In the genomic region with DNA sequence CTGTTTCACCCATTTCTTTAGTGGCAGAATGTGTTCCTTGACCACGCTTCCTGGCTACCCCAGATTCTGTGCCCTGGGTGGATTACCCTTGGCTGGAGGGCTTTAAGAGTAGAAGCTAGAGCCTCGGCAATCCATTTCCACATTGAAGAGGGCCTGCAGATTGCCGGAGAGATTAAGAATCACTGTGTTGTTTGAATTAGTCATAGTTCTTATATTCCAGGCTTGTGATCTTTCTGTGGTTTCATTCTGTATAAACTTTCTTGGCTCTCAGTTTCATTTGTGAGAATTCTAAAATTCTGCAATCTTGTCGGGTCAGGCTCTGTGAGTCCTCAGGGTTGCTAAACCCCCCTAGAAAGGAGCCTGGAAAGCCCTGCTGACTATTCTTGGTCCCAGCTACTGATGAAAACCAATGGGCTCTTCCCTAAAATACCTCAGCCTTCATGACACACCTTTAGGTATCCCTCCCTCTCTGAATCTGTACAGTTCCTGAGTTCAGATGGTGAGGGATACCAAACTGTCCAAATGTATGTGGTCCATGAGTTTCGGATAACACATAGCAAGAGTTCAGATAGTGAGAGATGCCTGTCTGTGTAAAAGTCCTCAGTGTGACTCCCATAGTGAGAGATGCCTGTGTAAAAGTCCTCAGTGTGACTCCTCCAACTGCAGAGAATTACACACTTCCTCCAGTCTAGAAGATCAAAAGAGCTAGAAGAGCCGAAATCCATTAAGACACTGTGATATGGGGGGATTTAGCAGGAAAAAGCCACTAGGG, we compare ENCODE assay signal across 10 cellular contexts. TPM values are rescaled to one million over a fixed set of nuclear protein-coding genes. Genes with fewer than 3 reads are reported as not detected.
DNase-seq lines count a peak whose midpoint lies in the region; ATAC-seq, FAIRE-seq and TF ChIP-seq lines count a peak whose summit lies in the region.
"Had no signal": no experiment of that assay in that cellular context is flagged by ENCODE, and none has a peak within 500 bp of the region (broad histone marks: within the 10 kb centered on the region; RNA-seq: fewer than 3 reads in every experiment).

No MANE protein-coding gene starts in this region.

- no peak for ATAC-seq in WTC11

- peak overlapping the region; percentile 17 for H3K4me3 ChIP-seq in astrocyte (ENCODE audit: insufficient read depth, low read depth, low read length)

- peaks cover 7% of the 10 kb centered on the region for H3K4me1 ChIP-seq in astrocyte (ENCODE audit: insufficient read depth, low read length)

- no peaks in the 10 kb centered on the region for H3K27me3 ChIP-seq in astrocyte (ENCODE audit: insufficient read depth, low read length)

- H3K27ac Mint-ChIP-seq in HFFc6, result peak overlapping the region; percentile 93
- H3K27ac Mint-ChIP-seq in astrocyte (ENCODE audit: unreplicated experiment), result no peak overlapping the region
- H3K27ac Mint-ChIP-seq in WTC11, result no peak overlapping the region

- no peak for TF ChIP-seq CTCF in HFFc6 (IDR thresholded peaks at IDR 0.05)
- TF ChIP-seq CTCF in astrocyte (IDR thresholded peaks at IDR 0.05; ENCODE audit: insufficient read depth, low read depth, low read length), result no peak
- no peak for TF ChIP-seq CTCF in WTC11 (IDR thresholded peaks at IDR 0.05)

- H3K4me3 Mint-ChIP-seq in HFFc6 (peak overlapping the region; percentile 78), astrocyte (ENCODE audit: unreplicated experiment) (no peak overlapping the region), WTC11 (no peak overlapping the region)

- peak overlapping the region; percentile 80 for H3K4me2 ChIP-seq in astrocyte (ENCODE audit: low read length)

- no peaks in the 10 kb centered on the region for H3K36me3 ChIP-seq in astrocyte (ENCODE audit: insufficient read depth, low read length)

- no peaks in the 10 kb centered on the region for H3K9me3 ChIP-seq in astrocyte (ENCODE audit: insufficient read depth, low read depth, low read length)

- H3K27me3 Mint-ChIP-seq in HFFc6 (ENCODE audit: insufficient read depth) (no peaks in the 10 kb centered on the region; the same call in 1 of the 2 replicates), astrocyte (ENCODE audit: low read depth, unreplicated experiment) (no peaks in the 10 kb centered on the region), WTC11 (ENCODE audit: low read depth) (no peaks in the 10 kb centered on the region)

- peak; percentile 81 for FAIRE-seq in astrocyte (lab: Jason Lieb, UNC)

- CTCF ChIA-PET in WTC11 (lab: Charles Lee), result no interaction called here

- no peak overlapping the region for H2AFZ ChIP-seq in astrocyte (ENCODE audit: low read depth, low read length)

- no peaks in the 10 kb centered on the region for H3K79me2 ChIP-seq in astrocyte (ENCODE audit: insufficient read depth, low read length)

- peak overlapping the region; percentile 51 for H3K9ac ChIP-seq in astrocyte (ENCODE audit: low read length)

- H3K4me1 Mint-ChIP-seq in HFFc6 (ENCODE audit: low read depth), result peaks cover 55% of the 10 kb centered on the region
- peaks cover 2% of the 10 kb centered on the region for H3K4me1 Mint-ChIP-seq in astrocyte (ENCODE audit: low read depth, unreplicated experiment)
- peaks cover 3% of the 10 kb centered on the region; the same call in 1 of the 2 replicates for H3K4me1 Mint-ChIP-seq in WTC11

- no peaks in the 10 kb centered on the region for H3K9me3 Mint-ChIP-seq in HFFc6
- no peaks in the 10 kb centered on the region for H3K9me3 Mint-ChIP-seq in astrocyte (ENCODE audit: unreplicated experiment)
- no peaks in the 10 kb centered on the region for H3K9me3 Mint-ChIP-seq in WTC11

- H3K27ac ChIP-seq in astrocyte (ENCODE audit: low read depth, low read length), result peak overlapping the region; percentile 49

- no peaks in the 10 kb centered on the region for H4K20me1 ChIP-seq in astrocyte (ENCODE audit: insufficient read depth, low read length)

- DNase-seq in AG20443 (ENCODE audit: low spot score) (peak; percentile 72), HFFc6 (peak; percentile 79), astrocyte (ENCODE audit: low read depth) (peak; percentile 83), myocyte (ENCODE audit: low read depth) (peak; percentile 47), WTC11 (ENCODE audit: low spot score) (no peak), COR-L47 (lab: John Stamatoyannopoulos, UW) (no peak), NCI-H524 (lab: John Stamatoyannopoulos, UW) (no peak), NCI-H2029 treated with DMSO at 0.1 percent for 48 hours (lab: John Stamatoyannopoulos, UW) (no peak)
- DNase-seq: NCI-H1436, RPMI8226 had no signal

- H3K36me3 Mint-ChIP-seq in HFFc6 (ENCODE audit: low read depth), result peaks cover 8% of the 10 kb centered on the region; the same call in 1 of the 2 replicates
- peaks cover 5% of the 10 kb centered on the region for H3K36me3 Mint-ChIP-seq in astrocyte (ENCODE audit: low read depth, unreplicated experiment)
- H3K36me3 Mint-ChIP-seq in WTC11, result no peaks in the 10 kb centered on the region

- POLR2A ChIA-PET in WTC11 (lab: Charles Lee), result no interaction called here

TF ChIP-seq in WTC11, 78 proteins besides CTCF, POLR2A, EP300 and RAD21:
- TF ChIP-seq ZNF219 (CRISPR knock-in tag; IDR thresholded peaks at IDR 0.05; ENCODE audit: borderline replicate concordance) (no peak), GTF2I (CRISPR knock-in tag; conservative IDR thresholded peaks at IDR 0.05) (no peak), SMAD3 (CRISPR knock-in tag; IDR thresholded peaks at IDR 0.05; ENCODE audit: borderline replicate concordance) (no peak), MXD4 (CRISPR knock-in tag; IDR thresholded peaks at IDR 0.05; ENCODE audit: borderline replicate concordance) (no peak)
- TF ChIP-seq, protein P1, sequence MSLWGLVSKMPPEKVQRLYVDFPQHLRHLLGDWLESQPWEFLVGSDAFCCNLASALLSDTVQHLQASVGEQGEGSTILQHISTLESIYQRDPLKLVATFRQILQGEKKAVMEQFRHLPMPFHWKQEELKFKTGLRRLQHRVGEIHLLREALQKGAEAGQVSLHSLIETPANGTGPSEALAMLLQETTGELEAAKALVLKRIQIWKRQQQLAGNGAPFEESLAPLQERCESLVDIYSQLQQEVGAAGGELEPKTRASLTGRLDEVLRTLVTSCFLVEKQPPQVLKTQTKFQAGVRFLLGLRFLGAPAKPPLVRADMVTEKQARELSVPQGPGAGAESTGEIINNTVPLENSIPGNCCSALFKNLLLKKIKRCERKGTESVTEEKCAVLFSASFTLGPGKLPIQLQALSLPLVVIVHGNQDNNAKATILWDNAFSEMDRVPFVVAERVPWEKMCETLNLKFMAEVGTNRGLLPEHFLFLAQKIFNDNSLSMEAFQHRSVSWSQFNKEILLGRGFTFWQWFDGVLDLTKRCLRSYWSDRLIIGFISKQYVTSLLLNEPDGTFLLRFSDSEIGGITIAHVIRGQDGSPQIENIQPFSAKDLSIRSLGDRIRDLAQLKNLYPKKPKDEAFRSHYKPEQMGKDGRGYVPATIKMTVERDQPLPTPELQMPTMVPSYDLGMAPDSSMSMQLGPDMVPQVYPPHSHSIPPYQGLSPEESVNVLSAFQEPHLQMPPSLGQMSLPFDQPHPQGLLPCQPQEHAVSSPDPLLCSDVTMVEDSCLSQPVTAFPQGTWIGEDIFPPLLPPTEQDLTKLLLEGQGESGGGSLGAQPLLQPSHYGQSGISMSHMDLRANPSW (CRISPR knock-in tag; conservative IDR thresholded peaks at IDR 0.05; ENCODE audit: low read depth), result no peak
- TF ChIP-seq, protein P2, sequence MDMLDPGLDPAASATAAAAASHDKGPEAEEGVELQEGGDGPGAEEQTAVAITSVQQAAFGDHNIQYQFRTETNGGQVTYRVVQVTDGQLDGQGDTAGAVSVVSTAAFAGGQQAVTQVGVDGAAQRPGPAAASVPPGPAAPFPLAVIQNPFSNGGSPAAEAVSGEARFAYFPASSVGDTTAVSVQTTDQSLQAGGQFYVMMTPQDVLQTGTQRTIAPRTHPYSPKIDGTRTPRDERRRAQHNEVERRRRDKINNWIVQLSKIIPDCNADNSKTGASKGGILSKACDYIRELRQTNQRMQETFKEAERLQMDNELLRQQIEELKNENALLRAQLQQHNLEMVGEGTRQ (CRISPR knock-in tag; IDR thresholded peaks at IDR 0.05), result no peak

RNA-seq across cellular contexts. Expression of a gene that starts 4.3 kb away (rescaled TPM):
- total RNA-seq in HFFc6 (2021; fragmentation: NEBNext Ultra II Directional; extraction: Animal tissue kit (Norgen Biotek cat#: 25700)), result 10 to 100 TPM; 17.6 to 31.0 (median 25.3) TPM
- total RNA-seq in astrocyte (26.8 and 30.8 TPM in 2 replicates), myocyte (14.5 and 20.9 TPM in 2 replicates), WTC11 (2021) (9.3 to 11.9 TPM (median 10.8 TPM) in 3 replicates)
- polyA plus RNA-seq in myocyte (2012), result 13.4 TPM

RNA-seq across cellular contexts. Expression of a gene that starts 56.0 kb away (rescaled TPM):
- total RNA-seq in HFFc6 (2021; fragmentation: NEBNext Ultra II Directional; extraction: Animal tissue kit (Norgen Biotek cat#: 25700)), result 1 to 10 TPM; 4.4 to 7.4 (median 6.5) TPM
- total RNA-seq in astrocyte (5.6 and 5.8 TPM in 2 replicates), myocyte (8.6 and 13.0 TPM in 2 replicates), WTC11 (2021) (5.4 to 5.9 TPM (median 5.9 TPM) in 3 replicates)
- 2.8 TPM for polyA plus RNA-seq in myocyte (2012)

RNA-seq across cellular contexts. Expression of a gene that starts 56.2 kb away (rescaled TPM):
- total RNA-seq in HFFc6 (2021; fragmentation: NEBNext Ultra II Directional; extraction: Animal tissue kit (Norgen Biotek cat#: 25700)), result 1 to 10 TPM; 3.7 to 6.9 (median 5.9) TPM
- total RNA-seq in astrocyte, result 13.2 and 13.7 TPM in 2 replicates
- total RNA-seq in myocyte, result 6.9 and 9.4 TPM in 2 replicates
- 6.7 TPM for polyA plus RNA-seq in myocyte (2012)
- total RNA-seq in WTC11 (2021), result 3.3 to 4.6 TPM (median 4.2 TPM) in 3 replicates

Comparison
In these comparisons a context has a peak if more than half of its experiments do, and no peak if none do; other contexts are left out.
1. DNase-seq: peak in AG20443 (single experiment), HFFc6 (single experiment), astrocyte (single experiment) and myocyte (single experiment); none in WTC11 (single experiment), COR-L47 (single experiment), NCI-H524 (0 of 2) and NCI-H2029 treated with DMSO at 0.1 percent for 48 hours (single experiment).